In the genomic region with DNA sequence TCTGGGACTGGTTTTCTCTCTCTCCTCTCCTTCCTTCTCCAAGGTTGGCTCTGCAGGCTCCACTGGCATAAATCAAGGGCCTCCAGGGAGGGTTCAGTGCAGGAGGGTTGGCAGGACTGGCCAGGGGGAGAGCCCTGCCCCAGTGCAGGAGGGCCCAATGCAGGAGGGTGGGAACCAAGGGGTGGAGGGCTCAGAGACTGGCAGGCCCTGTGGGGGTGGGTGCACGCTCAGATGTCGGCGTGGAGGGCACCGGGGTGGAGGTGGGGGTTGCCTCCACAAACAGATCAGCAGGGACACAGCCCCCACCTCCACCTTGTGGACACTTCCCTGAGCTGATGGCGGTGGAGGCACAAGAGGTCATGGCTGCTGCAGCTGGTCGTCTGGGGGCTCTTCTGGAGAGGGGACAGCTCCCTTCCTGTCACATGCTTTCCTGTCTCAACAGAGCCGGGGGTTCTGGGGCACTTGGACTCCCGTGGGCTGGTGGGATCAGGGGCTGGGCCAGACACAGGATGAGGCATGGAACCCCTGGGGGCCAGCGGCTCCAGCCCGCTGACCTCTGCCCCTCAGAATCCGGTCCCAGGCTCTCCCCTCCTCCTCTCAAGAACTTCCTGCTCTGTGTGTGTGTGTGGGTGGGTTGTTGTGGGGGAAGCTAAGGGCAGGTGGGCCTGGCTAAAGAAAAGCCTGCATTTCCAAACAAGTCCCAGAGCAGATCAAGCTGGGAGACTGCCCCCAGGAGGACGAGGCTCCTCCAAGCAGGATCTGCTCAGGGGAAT, we compare ENCODE assay signal across 1 cellular context.
A peak's percentile ranks its signal among the peaks of the same experiment; 100 is the strongest.
TF ChIP-seq lines count a peak whose summit lies in the region.

No MANE protein-coding gene starts in this region.

TF ChIP-seq in HepG2, 621 proteins besides CTCF, POLR2A, EP300 and RAD21 (continued from another document and continues in another):
- TF ChIP-seq TBX2 (CRISPR knock-in tag; IDR thresholded peaks at IDR 0.05; ENCODE audit: borderline replicate concordance) (peak; percentile 83), HDAC6 (IDR thresholded peaks at IDR 0.05; ENCODE audit: low read depth, low read length) (no peak), DMAP1 (CRISPR knock-in tag; IDR thresholded peaks at IDR 0.05) (peak; percentile 61; the same call in 1 of the 2 replicates), ZNF569 (CRISPR knock-in tag; IDR thresholded peaks at IDR 0.05; ENCODE audit: borderline replicate concordance) (no peak), ZNF552 (CRISPR knock-in tag; IDR thresholded peaks at IDR 0.05; ENCODE audit: borderline replicate concordance) (no peak), NCOR1 (IDR thresholded peaks at IDR 0.05; ENCODE audit: borderline replicate concordance, low read length) (peak; percentile 50; the same call in 1 of the 2 replicates), XBP1 (CRISPR knock-in tag; IDR thresholded peaks at IDR 0.05) (no peak), KDM1A (CRISPR knock-in tag; IDR thresholded peaks at IDR 0.05) (no peak), MED8 (CRISPR knock-in tag; IDR thresholded peaks at IDR 0.05; ENCODE audit: insufficient replicate concordance) (peak; percentile 74), SP2 (CRISPR knock-in tag; IDR thresholded peaks at IDR 0.05) (no peak), JARID2 (CRISPR knock-in tag; IDR thresholded peaks at IDR 0.05; ENCODE audit: insufficient replicate concordance) (peak; percentile 27), ETV6 (CRISPR knock-in tag; conservative IDR thresholded peaks at IDR 0.05) (no peak; the same call in 1 of the 2 replicates), RBAK (CRISPR knock-in tag; IDR thresholded peaks at IDR 0.05) (no peak), MYNN (CRISPR knock-in tag; IDR thresholded peaks at IDR 0.05; ENCODE audit: low read depth) (no peak)
- TF ChIP-seq, protein P1, sequence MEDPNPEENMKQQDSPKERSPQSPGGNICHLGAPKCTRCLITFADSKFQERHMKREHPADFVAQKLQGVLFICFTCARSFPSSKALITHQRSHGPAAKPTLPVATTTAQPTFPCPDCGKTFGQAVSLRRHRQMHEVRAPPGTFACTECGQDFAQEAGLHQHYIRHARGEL (CRISPR knock-in tag; IDR thresholded peaks at IDR 0.05): peak; percentile 92
- TF ChIP-seq, protein P2, sequence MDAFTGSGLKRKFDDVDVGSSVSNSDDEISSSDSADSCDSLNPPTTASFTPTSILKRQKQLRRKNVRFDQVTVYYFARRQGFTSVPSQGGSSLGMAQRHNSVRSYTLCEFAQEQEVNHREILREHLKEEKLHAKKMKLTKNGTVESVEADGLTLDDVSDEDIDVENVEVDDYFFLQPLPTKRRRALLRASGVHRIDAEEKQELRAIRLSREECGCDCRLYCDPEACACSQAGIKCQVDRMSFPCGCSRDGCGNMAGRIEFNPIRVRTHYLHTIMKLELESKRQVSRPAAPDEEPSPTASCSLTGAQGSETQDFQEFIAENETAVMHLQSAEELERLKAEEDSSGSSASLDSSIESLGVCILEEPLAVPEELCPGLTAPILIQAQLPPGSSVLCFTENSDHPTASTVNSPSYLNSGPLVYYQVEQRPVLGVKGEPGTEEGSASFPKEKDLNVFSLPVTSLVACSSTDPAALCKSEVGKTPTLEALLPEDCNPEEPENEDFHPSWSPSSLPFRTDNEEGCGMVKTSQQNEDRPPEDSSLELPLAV (CRISPR knock-in tag; conservative IDR thresholded peaks at IDR 0.05; ENCODE audit: low read depth): no peak
- TF ChIP-seq, protein P3, sequence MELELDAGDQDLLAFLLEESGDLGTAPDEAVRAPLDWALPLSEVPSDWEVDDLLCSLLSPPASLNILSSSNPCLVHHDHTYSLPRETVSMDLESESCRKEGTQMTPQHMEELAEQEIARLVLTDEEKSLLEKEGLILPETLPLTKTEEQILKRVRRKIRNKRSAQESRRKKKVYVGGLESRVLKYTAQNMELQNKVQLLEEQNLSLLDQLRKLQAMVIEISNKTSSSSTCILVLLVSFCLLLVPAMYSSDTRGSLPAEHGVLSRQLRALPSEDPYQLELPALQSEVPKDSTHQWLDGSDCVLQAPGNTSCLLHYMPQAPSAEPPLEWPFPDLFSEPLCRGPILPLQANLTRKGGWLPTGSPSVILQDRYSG (CRISPR knock-in tag; IDR thresholded peaks at IDR 0.05): no peak
- TF ChIP-seq, protein P4, sequence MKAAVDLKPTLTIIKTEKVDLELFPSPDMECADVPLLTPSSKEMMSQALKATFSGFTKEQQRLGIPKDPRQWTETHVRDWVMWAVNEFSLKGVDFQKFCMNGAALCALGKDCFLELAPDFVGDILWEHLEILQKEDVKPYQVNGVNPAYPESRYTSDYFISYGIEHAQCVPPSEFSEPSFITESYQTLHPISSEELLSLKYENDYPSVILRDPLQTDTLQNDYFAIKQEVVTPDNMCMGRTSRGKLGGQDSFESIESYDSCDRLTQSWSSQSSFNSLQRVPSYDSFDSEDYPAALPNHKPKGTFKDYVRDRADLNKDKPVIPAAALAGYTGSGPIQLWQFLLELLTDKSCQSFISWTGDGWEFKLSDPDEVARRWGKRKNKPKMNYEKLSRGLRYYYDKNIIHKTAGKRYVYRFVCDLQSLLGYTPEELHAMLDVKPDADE (CRISPR knock-in tag; IDR thresholded peaks at IDR 0.05): no peak
- TF ChIP-seq, protein P5, sequence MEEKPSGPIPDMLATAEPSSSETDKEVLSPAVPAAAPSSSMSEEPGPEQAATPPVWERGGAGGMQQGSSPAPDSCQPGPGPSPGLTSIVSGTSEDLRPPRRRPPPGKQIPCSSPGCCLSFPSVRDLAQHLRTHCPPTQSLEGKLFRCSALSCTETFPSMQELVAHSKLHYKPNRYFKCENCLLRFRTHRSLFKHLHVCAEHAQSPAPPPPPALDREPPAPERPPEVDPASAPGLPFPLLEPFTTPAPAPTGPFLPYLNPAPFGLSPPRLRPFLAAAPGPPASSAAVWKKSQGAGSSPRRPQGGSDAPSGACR (CRISPR knock-in tag; IDR thresholded peaks at IDR 0.05): peak; percentile 63; the same call in 1 of the 2 replicates
- TF ChIP-seq, protein P6, sequence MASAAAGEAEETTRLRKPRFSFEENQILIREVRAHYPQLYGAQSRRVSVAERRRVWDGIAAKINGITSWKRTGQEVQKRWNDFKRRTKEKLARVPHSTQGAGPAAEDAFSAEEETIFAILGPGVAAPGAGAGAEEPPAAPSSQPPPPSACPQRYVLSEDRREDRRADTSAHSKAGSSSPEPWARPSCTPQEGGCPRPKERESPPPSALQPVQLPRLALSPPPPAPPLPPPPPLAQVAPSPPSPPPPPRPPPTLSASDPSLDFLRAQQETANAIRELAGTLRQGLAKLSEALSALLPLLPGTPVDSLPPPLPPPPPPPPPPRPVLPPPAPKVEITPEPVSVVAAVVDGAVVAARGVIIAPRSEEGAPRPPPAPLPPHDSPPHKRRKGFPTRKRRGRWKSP (CRISPR knock-in tag; IDR thresholded peaks at IDR 0.05): no peak
- TF ChIP-seq, protein P7, sequence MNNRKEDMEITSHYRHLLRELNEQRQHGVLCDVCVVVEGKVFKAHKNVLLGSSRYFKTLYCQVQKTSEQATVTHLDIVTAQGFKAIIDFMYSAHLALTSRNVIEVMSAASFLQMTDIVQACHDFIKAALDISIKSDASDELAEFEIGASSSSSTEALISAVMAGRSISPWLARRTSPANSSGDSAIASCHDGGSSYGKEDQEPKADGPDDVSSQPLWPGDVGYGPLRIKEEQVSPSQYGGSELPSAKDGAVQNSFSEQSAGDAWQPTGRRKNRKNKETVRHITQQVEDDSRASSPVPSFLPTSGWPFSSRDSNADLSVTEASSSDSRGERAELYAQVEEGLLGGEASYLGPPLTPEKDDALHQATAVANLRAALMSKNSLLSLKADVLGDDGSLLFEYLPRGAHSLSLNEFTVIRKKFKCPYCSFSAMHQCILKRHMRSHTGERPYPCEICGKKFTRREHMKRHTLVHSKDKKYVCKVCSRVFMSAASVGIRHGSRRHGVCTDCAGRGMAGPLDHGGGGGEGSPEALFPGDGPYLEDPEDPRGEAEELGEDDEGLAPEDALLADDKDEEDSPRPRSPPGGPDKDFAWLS (CRISPR knock-in tag; IDR thresholded peaks at IDR 0.05; ENCODE audit: borderline replicate concordance): 0 out of 2 replicates have a peak, but pooled peaks have one; percentile 13
- TF ChIP-seq, protein P8, sequence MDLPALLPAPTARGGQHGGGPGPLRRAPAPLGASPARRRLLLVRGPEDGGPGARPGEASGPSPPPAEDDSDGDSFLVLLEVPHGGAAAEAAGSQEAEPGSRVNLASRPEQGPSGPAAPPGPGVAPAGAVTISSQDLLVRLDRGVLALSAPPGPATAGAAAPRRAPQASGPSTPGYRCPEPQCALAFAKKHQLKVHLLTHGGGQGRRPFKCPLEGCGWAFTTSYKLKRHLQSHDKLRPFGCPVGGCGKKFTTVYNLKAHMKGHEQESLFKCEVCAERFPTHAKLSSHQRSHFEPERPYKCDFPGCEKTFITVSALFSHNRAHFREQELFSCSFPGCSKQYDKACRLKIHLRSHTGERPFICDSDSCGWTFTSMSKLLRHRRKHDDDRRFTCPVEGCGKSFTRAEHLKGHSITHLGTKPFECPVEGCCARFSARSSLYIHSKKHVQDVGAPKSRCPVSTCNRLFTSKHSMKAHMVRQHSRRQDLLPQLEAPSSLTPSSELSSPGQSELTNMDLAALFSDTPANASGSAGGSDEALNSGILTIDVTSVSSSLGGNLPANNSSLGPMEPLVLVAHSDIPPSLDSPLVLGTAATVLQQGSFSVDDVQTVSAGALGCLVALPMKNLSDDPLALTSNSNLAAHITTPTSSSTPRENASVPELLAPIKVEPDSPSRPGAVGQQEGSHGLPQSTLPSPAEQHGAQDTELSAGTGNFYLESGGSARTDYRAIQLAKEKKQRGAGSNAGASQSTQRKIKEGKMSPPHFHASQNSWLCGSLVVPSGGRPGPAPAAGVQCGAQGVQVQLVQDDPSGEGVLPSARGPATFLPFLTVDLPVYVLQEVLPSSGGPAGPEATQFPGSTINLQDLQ (CRISPR knock-in tag; IDR thresholded peaks at IDR 0.05): peak; percentile 72; the same call in 1 of the 2 replicates
- TF ChIP-seq, protein P9, sequence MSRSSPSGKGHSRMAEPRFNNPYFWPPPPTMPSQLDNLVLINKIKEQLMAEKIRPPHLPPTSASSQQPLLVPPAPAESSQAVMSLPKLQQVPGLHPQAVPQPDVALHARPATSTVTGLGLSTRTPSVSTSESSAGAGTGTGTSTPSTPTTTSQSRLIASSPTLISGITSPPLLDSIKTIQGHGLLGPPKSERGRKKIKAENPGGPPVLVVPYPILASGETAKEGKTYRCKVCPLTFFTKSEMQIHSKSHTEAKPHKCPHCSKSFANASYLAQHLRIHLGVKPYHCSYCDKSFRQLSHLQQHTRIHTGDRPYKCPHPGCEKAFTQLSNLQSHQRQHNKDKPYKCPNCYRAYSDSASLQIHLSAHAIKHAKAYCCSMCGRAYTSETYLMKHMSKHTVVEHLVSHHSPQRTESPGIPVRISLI (CRISPR knock-in tag; IDR thresholded peaks at IDR 0.05; ENCODE audit: borderline replicate concordance): no peak
- TF ChIP-seq, protein P10, sequence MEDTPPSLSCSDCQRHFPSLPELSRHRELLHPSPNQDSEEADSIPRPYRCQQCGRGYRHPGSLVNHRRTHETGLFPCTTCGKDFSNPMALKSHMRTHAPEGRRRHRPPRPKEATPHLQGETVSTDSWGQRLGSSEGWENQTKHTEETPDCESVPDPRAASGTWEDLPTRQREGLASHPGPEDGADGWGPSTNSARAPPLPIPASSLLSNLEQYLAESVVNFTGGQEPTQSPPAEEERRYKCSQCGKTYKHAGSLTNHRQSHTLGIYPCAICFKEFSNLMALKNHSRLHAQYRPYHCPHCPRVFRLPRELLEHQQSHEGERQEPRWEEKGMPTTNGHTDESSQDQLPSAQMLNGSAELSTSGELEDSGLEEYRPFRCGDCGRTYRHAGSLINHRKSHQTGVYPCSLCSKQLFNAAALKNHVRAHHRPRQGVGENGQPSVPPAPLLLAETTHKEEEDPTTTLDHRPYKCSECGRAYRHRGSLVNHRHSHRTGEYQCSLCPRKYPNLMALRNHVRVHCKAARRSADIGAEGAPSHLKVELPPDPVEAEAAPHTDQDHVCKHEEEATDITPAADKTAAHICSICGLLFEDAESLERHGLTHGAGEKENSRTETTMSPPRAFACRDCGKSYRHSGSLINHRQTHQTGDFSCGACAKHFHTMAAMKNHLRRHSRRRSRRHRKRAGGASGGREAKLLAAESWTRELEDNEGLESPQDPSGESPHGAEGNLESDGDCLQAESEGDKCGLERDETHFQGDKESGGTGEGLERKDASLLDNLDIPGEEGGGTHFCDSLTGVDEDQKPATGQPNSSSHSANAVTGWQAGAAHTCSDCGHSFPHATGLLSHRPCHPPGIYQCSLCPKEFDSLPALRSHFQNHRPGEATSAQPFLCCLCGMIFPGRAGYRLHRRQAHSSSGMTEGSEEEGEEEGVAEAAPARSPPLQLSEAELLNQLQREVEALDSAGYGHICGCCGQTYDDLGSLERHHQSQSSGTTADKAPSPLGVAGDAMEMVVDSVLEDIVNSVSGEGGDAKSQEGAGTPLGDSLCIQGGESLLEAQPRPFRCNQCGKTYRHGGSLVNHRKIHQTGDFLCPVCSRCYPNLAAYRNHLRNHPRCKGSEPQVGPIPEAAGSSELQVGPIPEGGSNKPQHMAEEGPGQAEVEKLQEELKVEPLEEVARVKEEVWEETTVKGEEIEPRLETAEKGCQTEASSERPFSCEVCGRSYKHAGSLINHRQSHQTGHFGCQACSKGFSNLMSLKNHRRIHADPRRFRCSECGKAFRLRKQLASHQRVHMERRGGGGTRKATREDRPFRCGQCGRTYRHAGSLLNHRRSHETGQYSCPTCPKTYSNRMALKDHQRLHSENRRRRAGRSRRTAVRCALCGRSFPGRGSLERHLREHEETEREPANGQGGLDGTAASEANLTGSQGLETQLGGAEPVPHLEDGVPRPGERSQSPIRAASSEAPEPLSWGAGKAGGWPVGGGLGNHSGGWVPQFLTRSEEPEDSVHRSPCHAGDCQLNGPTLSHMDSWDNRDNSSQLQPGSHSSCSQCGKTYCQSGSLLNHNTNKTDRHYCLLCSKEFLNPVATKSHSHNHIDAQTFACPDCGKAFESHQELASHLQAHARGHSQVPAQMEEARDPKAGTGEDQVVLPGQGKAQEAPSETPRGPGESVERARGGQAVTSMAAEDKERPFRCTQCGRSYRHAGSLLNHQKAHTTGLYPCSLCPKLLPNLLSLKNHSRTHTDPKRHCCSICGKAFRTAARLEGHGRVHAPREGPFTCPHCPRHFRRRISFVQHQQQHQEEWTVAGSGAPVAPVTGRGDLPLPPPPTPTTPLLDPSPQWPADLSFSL (CRISPR knock-in tag; IDR thresholded peaks at IDR 0.05): no peak
